ENCODE assay signal across 6 cellular contexts in the genomic region with DNA sequence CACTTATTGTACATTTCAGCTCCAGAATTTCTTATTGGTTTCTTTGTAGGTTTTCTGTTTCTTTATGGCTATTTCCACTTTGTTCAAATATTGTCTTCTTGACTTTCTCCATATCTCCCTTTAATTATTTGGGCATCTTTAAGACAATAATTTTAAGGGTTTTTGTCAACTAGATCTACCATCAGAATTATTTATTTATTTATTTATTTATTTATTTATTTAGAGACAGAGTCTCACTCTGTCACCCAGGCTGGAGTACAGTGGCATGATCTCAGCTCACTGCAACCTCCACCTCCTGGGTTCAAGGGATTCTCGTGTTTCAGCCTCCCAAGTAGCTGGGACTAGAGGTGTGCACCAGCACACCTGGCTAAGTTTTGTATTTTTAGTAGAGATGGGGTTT. TPM values are rescaled to one million over a fixed set of nuclear protein-coding genes. Genes with fewer than 3 reads are reported as not detected.
"Had no signal": no experiment of that assay in that cellular context is flagged by ENCODE, and none has a peak within 500 bp of the region (broad histone marks: within the 10 kb centered on the region; RNA-seq: fewer than 3 reads in every experiment).

No MANE protein-coding gene starts in this region.

RNA-seq across cellular contexts. Expression of gene CLRN1, which starts 15.9 kb away (rescaled TPM):
- polyA plus RNA-seq: endothelial cell of umbilical vein, esophagus, fibroblast of lung, foreskin keratinocyte, heart left ventricle, heart right ventricle had no signal
